Comparison of ENCODE assay signal across 9 cellular contexts in genomic region chr17:35023538-35023937, GRCh38. TPM values are rescaled to one million over a fixed set of nuclear protein-coding genes. Genes with fewer than 3 reads are reported as not detected.
DNase-seq lines count a peak whose midpoint lies in the region; ATAC-seq and TF ChIP-seq lines count a peak whose summit lies in the region.
"Had no signal": no experiment of that assay in that cellular context is flagged by ENCODE, and none has a peak within 500 bp of the region (broad histone marks: within the 10 kb centered on the region; RNA-seq: fewer than 3 reads in every experiment).

No MANE protein-coding gene starts in this region.

- H3K4me1 ChIP-seq in left lung (peaks cover 7 to 33% of the 10 kb centered on the region in 2 donors), thoracic aorta (ENCODE audit: control insufficient read depth in 1 of 2, low read depth in 2 of 2) (peaks cover 17 to 21% of the 10 kb centered on the region in 2 donors), mucosa of descending colon (ENCODE audit: low read depth) (peaks cover 6% of the 10 kb centered on the region)

- H3K9me3 ChIP-seq in left lung: no peaks in the 10 kb centered on the region
- H3K9me3 ChIP-seq in thoracic aorta: no peaks in the 10 kb centered on the region
- no peaks in the 10 kb centered on the region for H3K9me3 ChIP-seq in mucosa of descending colon

- no peak for TF ChIP-seq CTCF in left lung (IDR thresholded peaks at IDR 0.05)
- TF ChIP-seq CTCF in thoracic aorta (IDR thresholded peaks at IDR 0.05): no peak
- no peak for TF ChIP-seq CTCF in mucosa of descending colon (IDR thresholded peaks at IDR 0.05)

- no peaks in the 10 kb centered on the region for H3K9me3 Mint-ChIP-seq in activated CD8-positive, alpha-beta memory T cell treated with anti-CD3 and anti-CD28 coated beads, Interleukin-2, amount 10 ng/mL, durations not matched to agents 7 days and 5 days (ENCODE audit: low read depth)

- DNase-seq in activated CD8-positive, alpha-beta memory T cell treated with anti-CD3 and anti-CD28 coated beads, Interleukin-2, amount 10 ng/mL, durations not matched to agents 7 days and 5 days: no peak
- DNase-seq in activated CD8-positive, alpha-beta memory T cell treated with anti-CD3 and anti-CD28 coated beads, Interleukin-2, amount 50 U/mL, for 48 hours: no peak
- DNase-seq in amniotic epithelial cell (ENCODE audit: low read depth) (peak; percentile 77), left lung (no peak), thoracic aorta (ENCODE audit: low spot score) (no peak), mucosa of descending colon (no peak)
- DNase-seq: NCI-H1417 treated with DMSO at 0.1 percent for 48 hours had no signal

- peaks cover 0 to 45% of the 10 kb centered on the region in 2 donors for H3K36me3 ChIP-seq in left lung
- no peaks in the 10 kb centered on the region for H3K36me3 ChIP-seq in thoracic aorta
- H3K36me3 ChIP-seq in mucosa of descending colon (ENCODE audit: low read depth): no peaks in the 10 kb centered on the region

- no peaks in the 10 kb centered on the region for H3K27me3 ChIP-seq in left lung
- no peaks in the 10 kb centered on the region for H3K27me3 ChIP-seq in thoracic aorta (replicated peaks; ENCODE audit: insufficient read depth)

- H3K27ac ChIP-seq in left lung (peak overlapping the region; percentile 63 to 86), thoracic aorta (peak overlapping the region; percentile 87)

- H3K27ac Mint-ChIP-seq in activated CD8-positive, alpha-beta memory T cell treated with anti-CD3 and anti-CD28 coated beads, Interleukin-2, amount 10 ng/mL, durations not matched to agents 7 days and 5 days: peak overlapping the region; percentile 98

- H3K4me3 Mint-ChIP-seq in activated CD8-positive, alpha-beta memory T cell treated with anti-CD3 and anti-CD28 coated beads, Interleukin-2, amount 10 ng/mL, durations not matched to agents 7 days and 5 days: no peak overlapping the region

- peaks cover 61% of the 10 kb centered on the region for H3K4me1 Mint-ChIP-seq in activated CD8-positive, alpha-beta memory T cell treated with anti-CD3 and anti-CD28 coated beads, Interleukin-2, amount 10 ng/mL, durations not matched to agents 7 days and 5 days

- H3K4me3 ChIP-seq in left lung: no peak overlapping the region
- no peak overlapping the region for H3K4me3 ChIP-seq in thoracic aorta
- no peak overlapping the region for H3K4me3 ChIP-seq in mucosa of descending colon

- intact Hi-C loops in left lung (cut with DNase I): no loop called here
- intact Hi-C loops in mucosa of descending colon (cut with DNase I, micrococcal nuclease): no loop called here

- CTCF ChIA-PET in activated CD8-positive, alpha-beta memory T cell treated with anti-CD3 and anti-CD28 coated beads, Interleukin-2, amount 10 ng/mL, durations not matched to agents 7 days and 5 days (lab: Charles Lee): interaction anchor here (0.7 to 3.3 kb wide), 19 partner anchors 9 to 96 kb away, joined by 3 to 40 read pairs (median 7); partner anchors contain the start of genes LIG3 and RAD51D

- peaks cover 38% of the 10 kb centered on the region for H3K36me3 Mint-ChIP-seq in activated CD8-positive, alpha-beta memory T cell treated with anti-CD3 and anti-CD28 coated beads, Interleukin-2, amount 10 ng/mL, durations not matched to agents 7 days and 5 days

- H3K27me3 Mint-ChIP-seq in activated CD8-positive, alpha-beta memory T cell treated with anti-CD3 and anti-CD28 coated beads, Interleukin-2, amount 10 ng/mL, durations not matched to agents 7 days and 5 days: no peaks in the 10 kb centered on the region

- ATAC-seq in activated CD8-positive, alpha-beta memory T cell treated with anti-CD3 and anti-CD28 coated beads, Interleukin-2, amount 10 ng/mL, durations not matched to agents 7 days and 5 days: no peak
- ATAC-seq in left lung (no peak), thoracic aorta (ENCODE audit: insufficient number of reproducible peaks, low FRiP score, low read depth) (no peak), GM19328 (IDR thresholded peaks at IDR 0.05; ENCODE audit: unreplicated experiment) (no peak), GM21528 (IDR thresholded peaks at IDR 0.05; ENCODE audit: low FRiP score, unreplicated experiment) (no peak), mucosa of descending colon (no peak)

RNA-seq across cellular contexts. Expression of gene RFFL, which starts 40.0 kb away (rescaled TPM):
- 10 to 100 TPM; 47.7 to 52.2 TPM for total RNA-seq in activated CD8-positive, alpha-beta memory T cell treated with anti-CD3 and anti-CD28 coated beads, Interleukin-2, amount 10 ng/mL, durations not matched to agents 7 days and 5 days
- total RNA-seq in left lung: 10 to 100 TPM; 22.2 to 42.0 TPM
- total RNA-seq in thoracic aorta: 10 to 100 TPM; 22.0 to 30.9 TPM
- total RNA-seq in mucosa of descending colon: 10 to 100 TPM; 45.2 to 69.1 (median 64.1) TPM

RNA-seq across cellular contexts. Expression of gene LIG3, which starts 43.2 kb away (rescaled TPM):
- 10 to 100 TPM; 54.4 to 56.5 TPM for total RNA-seq in activated CD8-positive, alpha-beta memory T cell treated with anti-CD3 and anti-CD28 coated beads, Interleukin-2, amount 10 ng/mL, durations not matched to agents 7 days and 5 days
- total RNA-seq in left lung: 10 to 100 TPM; 27.5 to 30.1 TPM
- 10 to 100 TPM; 42.8 to 52.0 TPM for total RNA-seq in thoracic aorta
- total RNA-seq in mucosa of descending colon: 10 to 100 TPM; 29.4 to 48.9 (median 35.3) TPM
